In the genomic region with DNA sequence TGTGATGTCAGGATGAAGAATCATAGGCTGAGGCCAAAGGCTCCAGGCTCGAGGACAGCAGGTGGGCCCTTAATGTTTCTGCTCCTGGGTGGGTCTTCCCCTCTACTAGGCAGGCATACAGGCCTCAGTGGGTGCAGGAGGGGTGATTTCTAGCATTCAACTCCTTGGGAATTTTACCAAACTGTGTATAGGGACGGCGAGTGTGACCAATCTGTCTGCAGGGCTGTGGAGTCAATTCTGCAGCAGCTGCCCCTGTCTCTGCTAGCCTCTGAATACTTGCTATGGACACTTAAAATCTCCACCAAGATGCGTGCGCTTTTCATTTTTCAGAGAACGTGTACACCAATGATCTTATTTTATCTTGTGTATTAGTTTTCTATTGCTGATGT, we compare ENCODE assay signal across 17 cellular contexts.
DNase-seq lines count a peak whose midpoint lies in the region; TF ChIP-seq lines count a peak whose summit lies in the region.
"Had no signal": no experiment of that assay in that cellular context is flagged by ENCODE, and none has a peak within 500 bp of the region (broad histone marks: within the 10 kb centered on the region; RNA-seq: fewer than 3 reads in every experiment).

No MANE protein-coding gene starts in this region.

- peaks cover 87% of the 10 kb centered on the region for H3K4me1 Mint-ChIP-seq in mesothelial cell of epicardium
- H3K4me1 Mint-ChIP-seq in type B pancreatic cell (ENCODE audit: unreplicated experiment), result peaks cover 77% of the 10 kb centered on the region
- H3K4me1 Mint-ChIP-seq: CD4-positive, alpha-beta memory T cell had no signal

- no peak for TF ChIP-seq CTCF in HEK293 (tag by site-specific recombination; IDR thresholded peaks at IDR 0.05)
- no peak for TF ChIP-seq CTCF in hepatocyte (IDR thresholded peaks at IDR 0.05; ENCODE audit: poor library complexity)
- no peak for TF ChIP-seq CTCF in mesothelial cell of epicardium (IDR thresholded peaks at IDR 0.05; ENCODE audit: unreplicated experiment)
- no peak for TF ChIP-seq CTCF in type B pancreatic cell (conservative IDR thresholded peaks at IDR 0.05)
- no peak for TF ChIP-seq CTCF in prostate gland (IDR thresholded peaks at IDR 0.05)
- TF ChIP-seq CTCF in OCI-LY7 (conservative IDR thresholded peaks at IDR 0.05; ENCODE audit: low read length), result no peak

- no peaks in the 10 kb centered on the region for H4K20me1 ChIP-seq in hepatocyte (ENCODE audit: insufficient read depth, poor library complexity, severe bottlenecking)
- no peaks in the 10 kb centered on the region for H4K20me1 ChIP-seq in OCI-LY7 (ENCODE audit: insufficient read depth, low read length)
- H4K20me1 ChIP-seq: BLaER1 had no signal

- H3K4me2 ChIP-seq in hepatocyte (no peak overlapping the region), OCI-LY7 (ENCODE audit: low read length) (no peak overlapping the region)
- H3K4me2 ChIP-seq: BLaER1, GM23338 had no signal

- no TSS peak for BruUV-seq in OCI-LY7 (replicated peaks; lab: Mats Ljungman, UMichigan)

- intact Hi-C loops in prostate gland (cut with DNase I), result no loop called here
- intact Hi-C loops in OCI-LY7 (cut with micrococcal nuclease; ENCODE audit: unreplicated experiment), result no loop called here

- H3K36me3 Mint-ChIP-seq in mesothelial cell of epicardium, result peaks cover 8% of the 10 kb centered on the region
- peaks cover 7% of the 10 kb centered on the region for H3K36me3 Mint-ChIP-seq in type B pancreatic cell
- H3K36me3 Mint-ChIP-seq: CD14-positive monocyte; CD4-positive, alpha-beta memory T cell had no signal

- H3K4me1 ChIP-seq in HEK293 (ENCODE audit: control insufficient read depth, insufficient read depth, low read length), result peaks cover 15% of the 10 kb centered on the region
- H3K4me1 ChIP-seq in hepatocyte (ENCODE audit: insufficient read depth), result peaks cover 23% of the 10 kb centered on the region
- H3K4me1 ChIP-seq in prostate gland (replicated peaks), result no peaks in the 10 kb centered on the region
- H3K4me1 ChIP-seq in OCI-LY7 (ENCODE audit: insufficient read depth, low read length, poor library complexity, severe bottlenecking), result no peaks in the 10 kb centered on the region

- H3K4me3 Mint-ChIP-seq in mesothelial cell of epicardium (peak overlapping the region; percentile 37), type B pancreatic cell (peak overlapping the region; percentile 40)
- H3K4me3 Mint-ChIP-seq: CD4-positive, alpha-beta memory T cell; GM23338 had no signal

- H3K27ac Mint-ChIP-seq in mesothelial cell of epicardium, result peak overlapping the region; percentile 93
- peak overlapping the region; percentile 78 for H3K27ac Mint-ChIP-seq in type B pancreatic cell
- H3K27ac Mint-ChIP-seq: CD14-positive monocyte; CD4-positive, alpha-beta memory T cell; GM23338 had no signal

- H3K36me3 ChIP-seq in HEK293 (ENCODE audit: control insufficient read depth in 2 of 2, insufficient read depth in 1 of 2, low read length in 2 of 2) (no peaks in the 10 kb centered on the region), hepatocyte (replicated peaks; ENCODE audit: insufficient read depth, low read depth) (no peaks in the 10 kb centered on the region), prostate gland (no peaks in the 10 kb centered on the region), OCI-LY7 (ENCODE audit: insufficient read depth, low read length) (no peaks in the 10 kb centered on the region)
- H3K36me3 ChIP-seq: BLaER1 had no signal

- H3K27me3 ChIP-seq in hepatocyte, result no peaks in the 10 kb centered on the region
- H3K27me3 ChIP-seq in prostate gland (replicated peaks; ENCODE audit: insufficient read depth), result no peaks in the 10 kb centered on the region

- CTCF ChIA-PET in HEK293 (lab: Yijun Ruan, JAX), result interaction anchor here (1.1 kb wide), 1 partner anchor 18 kb away, joined by 3 read pairs; no protein-coding TSS in a partner anchor
- CTCF ChIA-PET in OCI-LY7 (lab: Charles Lee; ENCODE audit: unreplicated experiment), result no interaction called here

- 74% methylated on average over 6 of the region's 6 CpGs for WGBS in hepatocyte (ENCODE audit: low lambda C conversion rate, missing lambda C conversion rate)
- 86% methylated on average over 6 of the region's 6 CpGs for WGBS in prostate gland

- H3K79me2 ChIP-seq in hepatocyte (no peaks in the 10 kb centered on the region), OCI-LY7 (ENCODE audit: insufficient read depth, low read depth, low read length) (no peaks in the 10 kb centered on the region)

- H3K9me3 Mint-ChIP-seq in mesothelial cell of epicardium, result peaks cover 8% of the 10 kb centered on the region
- peaks cover 6% of the 10 kb centered on the region for H3K9me3 Mint-ChIP-seq in type B pancreatic cell
- H3K9me3 Mint-ChIP-seq: GM23338 had no signal

- H3K27ac ChIP-seq in HEK293 (ENCODE audit: extremely low read depth, low read depth, low read length) (peak overlapping the region; percentile 26; the same call in 1 of the 2 replicates), hepatocyte (peak overlapping the region; percentile 86), prostate gland (no peak overlapping the region), OCI-LY7 (ENCODE audit: low read depth, low read length, poor library complexity, severe bottlenecking) (no peak overlapping the region)
- H3K27ac ChIP-seq: BLaER1 had no signal

- POLR2A ChIA-PET in HEK293 (lab: Yijun Ruan, JAX) (interaction anchor here (1.4 kb wide), 1 partner anchor 12 kb away, joined by 10 read pairs; no protein-coding TSS in a partner anchor), OCI-LY7 (lab: Charles Lee) (no interaction called here)

- H3K9me3 ChIP-seq in HEK293 (ENCODE audit: control insufficient read depth, insufficient read depth, low read depth, low read length) (no peaks in the 10 kb centered on the region), hepatocyte (ENCODE audit: low read depth) (no peaks in the 10 kb centered on the region), prostate gland (no peaks in the 10 kb centered on the region), OCI-LY7 (ENCODE audit: low read length) (no peaks in the 10 kb centered on the region)
- H3K9me3 ChIP-seq: BLaER1 had no signal

- H3K9me2 ChIP-seq in hepatocyte (replicated peaks; ENCODE audit: insufficient read depth) (no peaks in the 10 kb centered on the region), OCI-LY7 (ENCODE audit: insufficient read depth, low read length) (no peaks in the 10 kb centered on the region)

- no peak for TF ChIP-seq POLR2A in prostate gland (IDR thresholded peaks at IDR 0.05)

- no peak for DNase-seq in hepatocyte (ENCODE audit: low spot score)
- DNase-seq in mesothelial cell of epicardium (ENCODE audit: low spot score in 2 of 2, unreplicated experiment in 2 of 2), result no peak
- DNase-seq in type B pancreatic cell (ENCODE audit: extremely low spot score, unreplicated experiment), result peak; percentile 43
- no peak for DNase-seq in HPDE6-E6E7 (ENCODE audit: extremely low spot score)
- DNase-seq in prostate gland (ENCODE audit: low spot score), result no peak
- no peak for DNase-seq in NCI-H526 treated with DMSO at 0.1 percent for 48 hours (lab: John Stamatoyannopoulos, UW)
- DNase-seq in OCI-LY7 (ENCODE audit: low spot score), result no peak
- DNase-seq: 8988T; Calu3; CD4-positive, alpha-beta memory T cell; DMS79 treated with DMSO at 0.1 percent for 48 hours; GF-D8; IMR-90 had no signal

- no peak overlapping the region for H2AFZ ChIP-seq in hepatocyte
- H2AFZ ChIP-seq in OCI-LY7 (ENCODE audit: low read length), result no peak overlapping the region
- H2AFZ ChIP-seq: GM23338 had no signal

- H3K27me3 Mint-ChIP-seq in mesothelial cell of epicardium (ENCODE audit: low read depth) (no peaks in the 10 kb centered on the region), type B pancreatic cell (no peaks in the 10 kb centered on the region)

- H3K4me3 ChIP-seq in HEK293 (ENCODE audit: low read depth, low read length) (no peak overlapping the region), hepatocyte (no peak overlapping the region), prostate gland (no peak overlapping the region), OCI-LY7 (ENCODE audit: low read depth, low read length, poor library complexity, severe bottlenecking) (no peak overlapping the region)
- H3K4me3 ChIP-seq: BLaER1, GM23338 had no signal

TF ChIP-seq in HEK293, 187 proteins besides CTCF, POLR2A, EP300 and RAD21:
- TF ChIP-seq HOXA7 (CRISPR knock-in tag; IDR thresholded peaks at IDR 0.05; ENCODE audit: borderline replicate concordance) (no peak), ZNF692 (tag by site-specific recombination; IDR thresholded peaks at IDR 0.05) (peak; percentile 51; the same call in 1 of the 2 replicates), ZNF138 (tag by site-specific recombination; IDR thresholded peaks at IDR 0.05; ENCODE audit: borderline replicate concordance) (no peak), ZNF280C (tag by site-specific recombination; IDR thresholded peaks at IDR 0.05) (no peak), ZNF350 (tag by site-specific recombination; IDR thresholded peaks at IDR 0.05) (no peak), ZNF2 (tag by site-specific recombination; IDR thresholded peaks at IDR 0.05) (no peak), ZIC2 (tag by site-specific recombination; IDR thresholded peaks at IDR 0.05) (peak; percentile 28)

Comparison
In these comparisons a context has a peak if more than half of its experiments do, and no peak if none do; other contexts are left out.
1. H3K27ac ChIP-seq: peak in HEK293 (single experiment) and hepatocyte (single experiment); none in prostate gland (0 of 2) and OCI-LY7 (single experiment).